In genomic region chr17:4709794-4710692, GRCh38 we compare ENCODE assay signal across 1 cellular context.
TF ChIP-seq lines count a peak whose summit lies in the region.

Gene ARRB2, plus strand, starts transcription at chr17:4710632. Its CDS starts 90 bp downstream, at chr17:4710722.

TF ChIP-seq in HCT116, 20 proteins besides CTCF, POLR2A, EP300 and RAD21 (continued from another document):
- TF ChIP-seq REST (IDR thresholded peaks at IDR 0.05; ENCODE audit: low read depth): no peak
- TF ChIP-seq ATF3 (IDR thresholded peaks at IDR 0.05): no peak
- no peak for TF ChIP-seq CEBPB (IDR thresholded peaks at IDR 0.05; ENCODE audit: low read depth)
- TF ChIP-seq SIN3A (IDR thresholded peaks at IDR 0.05; ENCODE audit: low read depth): no peak; the same call in none of the 2 replicates
